ENCODE assay signal across 1 cellular context in genomic region chr3:65576228-65576627, GRCh38.
TF ChIP-seq lines count a peak whose summit lies in the region.

No MANE protein-coding gene starts in this region.

TF ChIP-seq in GM23338, 12 proteins besides CTCF, POLR2A, EP300 and RAD21:
- TF ChIP-seq ZNF462 (CRISPR knock-in tag; IDR thresholded peaks at IDR 0.05): no peak
- no peak for TF ChIP-seq NANOG (IDR thresholded peaks at IDR 0.05; ENCODE audit: borderline replicate concordance)
- TF ChIP-seq CREB1 (CRISPR knock-in tag; IDR thresholded peaks at IDR 0.05; ENCODE audit: low read depth): no peak
- TF ChIP-seq POLR2AphosphoS5 (IDR thresholded peaks at IDR 0.05; ENCODE audit: low read depth): no peak
- no peak for TF ChIP-seq ETS1 (IDR thresholded peaks at IDR 0.05)
- no peak for TF ChIP-seq EZH2 (IDR thresholded peaks at IDR 0.05; ENCODE audit: low read depth, unreplicated experiment)
- TF ChIP-seq REST (IDR thresholded peaks at IDR 0.05; ENCODE audit: unreplicated experiment): no peak
TF ChIP-seq in GM23338: peak in this region for 0.
